Comparison of ENCODE assay signal across 11 cellular contexts in the genomic region with DNA sequence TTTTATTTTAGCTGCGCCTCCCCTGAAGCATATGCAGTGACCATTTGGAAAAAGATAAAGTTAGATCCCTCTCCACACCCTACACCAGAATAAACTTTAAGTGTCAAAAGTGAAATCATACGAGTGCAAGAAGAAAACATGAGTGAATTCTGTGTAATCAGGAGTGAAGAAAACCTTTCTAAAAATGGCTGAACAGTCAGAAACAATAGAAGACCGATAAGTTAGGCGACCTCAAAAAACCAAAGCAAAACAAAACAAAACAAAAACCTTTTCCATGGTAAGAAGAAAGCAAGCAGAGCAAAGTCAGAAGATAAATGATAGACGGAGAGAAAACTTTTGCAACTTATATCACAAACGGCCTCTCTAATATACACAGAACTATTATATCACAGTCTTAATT. TPM values are rescaled to one million over a fixed set of nuclear protein-coding genes. Genes with fewer than 3 reads are reported as not detected.
"Had no signal": no experiment of that assay in that cellular context is flagged by ENCODE, and none has a peak within 500 bp of the region (broad histone marks: within the 10 kb centered on the region; RNA-seq: fewer than 3 reads in every experiment).

No MANE protein-coding gene starts in this region.

- FAIRE-seq: H1, H54 had no signal

- DNase-seq: GM23248, GOT3, H7, H9, HCEC 1CT, HFFc6 had no signal

- H3K9ac ChIP-seq: GM23248 had no signal

- H3K27ac ChIP-seq: GM23248 had no signal

- H3K36me3 ChIP-seq: HAP-1 had no signal

- H3K4me2 ChIP-seq: GM23338 had no signal

- ATAC-seq: GM23338, HCT116 had no signal

- H3K4me1 ChIP-seq: HAP-1 had no signal

- H2AFZ ChIP-seq: GM23248, GM23338 had no signal

- H3K4me3 ChIP-seq: GM23248, GM23338, HAP-1 had no signal

- H3K9me3 ChIP-seq: HAP-1 had no signal

RNA-seq across cellular contexts. Expression of a gene that starts 17.5 kb away (rescaled TPM):
- total RNA-seq: GM23248, H7, H9 had no signal
- polyA plus RNA-seq: GM23248, GM23338 had no signal
